ENCODE assay signal across 18 cellular contexts in genomic region chr12:30839643-30840190, GRCh38.
DNase-seq lines count a peak whose midpoint lies in the region; ATAC-seq and TF ChIP-seq lines count a peak whose summit lies in the region.
"Had no signal": no experiment of that assay in that cellular context is flagged by ENCODE, and none has a peak within 500 bp of the region (broad histone marks: within the 10 kb centered on the region; RNA-seq: fewer than 3 reads in every experiment).

No MANE protein-coding gene starts in this region.

- H3K4me3 Mint-ChIP-seq in GM23338 (no peak overlapping the region; the same call in 2 of the 3 replicates), memory B cell (no peak overlapping the region)
- H3K4me3 Mint-ChIP-seq: CD14-positive monocyte; T-helper 1 cell treated with Interleukin-12 subunit alpha and Interleukin-12 subunit beta and Interleukin-4 antibody, amounts not matched to agents 30 μg/mL and 1 μg/mL, for 36 hours had no signal

- H3K4me1 Mint-ChIP-seq in GM23338 (peaks cover 17% of the 10 kb centered on the region), memory B cell (peaks cover 5% of the 10 kb centered on the region)
- H3K4me1 Mint-ChIP-seq: CD14-positive monocyte had no signal

- H3K9me2 ChIP-seq in GM23338 (ENCODE audit: insufficient read depth) = peaks cover 29% of the 10 kb centered on the region

- H3K27me3 ChIP-seq in A673 (replicated peaks; ENCODE audit: insufficient read depth, low read depth, low read length, poor library complexity) (no peaks in the 10 kb centered on the region), GM23338 (ENCODE audit: insufficient read depth) (no peaks in the 10 kb centered on the region), BE2C (no peaks in the 10 kb centered on the region; the same call in none of the 2 replicates)

- no peaks in the 10 kb centered on the region for H4K20me1 ChIP-seq in GM23338 (replicated peaks; ENCODE audit: insufficient read depth)

- H3K4me2 ChIP-seq in GM23338 = no peak overlapping the region

- H3K79me2 ChIP-seq in GM23338 (replicated peaks; ENCODE audit: insufficient read depth) = no peaks in the 10 kb centered on the region

- BruUV-seq in A673 (replicated peaks; lab: Mats Ljungman, UMichigan) = no TSS peak

- H2AFZ ChIP-seq in GM23338 = no peak overlapping the region

- H3K9me3 ChIP-seq in A673 (ENCODE audit: low read depth, low read length, poor library complexity, severe bottlenecking) (no peaks in the 10 kb centered on the region), BE2C (no peaks in the 10 kb centered on the region)

- CTCF ChIA-PET in A673 (lab: Charles Lee) = no interaction called here

- POLR2A ChIA-PET in A673 (lab: Charles Lee; ENCODE audit: low non-redundant PET) = no interaction called here

- 0 out of 2 replicates have a peak, but pooled peaks have one; percentile 21 for TF ChIP-seq CTCF in A673 (conservative IDR thresholded peaks at IDR 0.05; ENCODE audit: low read depth, low read length)
- peak; percentile 11 to 18; a peak in 2 of 4 replicates for TF ChIP-seq CTCF in GM23338 (conservative IDR thresholded peaks at IDR 0.05; ENCODE audit: low read depth in 2 of 2)
- no peak for TF ChIP-seq CTCF in BE2C (IDR thresholded peaks at IDR 0.05; ENCODE audit: low read depth, low read length)

- H3K4me1 ChIP-seq in A673 (ENCODE audit: insufficient read depth, low read length, poor library complexity, severe bottlenecking) (no peaks in the 10 kb centered on the region), GM23338 (ENCODE audit: insufficient read depth) (peaks cover 12% of the 10 kb centered on the region), BE2C (no peaks in the 10 kb centered on the region; the same call in 1 of the 2 replicates)

- H3K27me3 Mint-ChIP-seq in GM23338 (ENCODE audit: insufficient read depth, low read depth, poor library complexity) (peaks cover 5% of the 10 kb centered on the region), memory B cell (peaks cover 20% of the 10 kb centered on the region)

- no peak for DNase-seq in A673 (ENCODE audit: low spot score)
- no peak for DNase-seq in GM23338 (ENCODE audit: low spot score)
- peak; percentile 73 for DNase-seq in NCI-H69 (lab: John Stamatoyannopoulos, UW)
- no peak for DNase-seq in memory B cell (ENCODE audit: low spot score in 2 of 2)
- DNase-seq in SW 1271 (lab: John Stamatoyannopoulos, UW) = no peak
- DNase-seq in BE2C = no peak
- DNase-seq: AML-193, DND-41, NCI-H1105, NCI-H1694, NCI-H2081 treated with DMSO at 0.1 percent for 48 hours, NCI-H2227 treated with DMSO at 0.1 percent for 48 hours, NCI-H510A treated with DMSO at 0.1 percent for 48 hours, OCI-M1, SHP77 treated with DMSO at 0.1 percent for 48 hours had no signal

- no peak overlapping the region for H3K27ac Mint-ChIP-seq in GM23338
- no peak overlapping the region for H3K27ac Mint-ChIP-seq in memory B cell
- H3K27ac Mint-ChIP-seq: T-helper 1 cell treated with Interleukin-12 subunit alpha and Interleukin-12 subunit beta and Interleukin-4 antibody, amounts not matched to agents 30 μg/mL and 1 μg/mL, for 36 hours had no signal

- no peaks in the 10 kb centered on the region for H3F3A ChIP-seq in GM23338 (replicated peaks; ENCODE audit: low read depth)

- no peak overlapping the region for H3K27ac ChIP-seq in A673 (ENCODE audit: low read depth, low read length, poor library complexity, severe bottlenecking)
- H3K27ac ChIP-seq in GM23338 (ENCODE audit: low read depth) = no peak overlapping the region

- H3K36me3 Mint-ChIP-seq in GM23338 (ENCODE audit: low read depth) (peaks cover 3% of the 10 kb centered on the region; the same call in 2 of the 3 replicates), memory B cell (no peaks in the 10 kb centered on the region)
- H3K36me3 Mint-ChIP-seq: CD14-positive monocyte had no signal

- intact Hi-C loops in A673 (cut with micrococcal nuclease; ENCODE audit: unreplicated experiment) = loop anchor here (10.0 kb wide), 2 partner anchors 795 to 1535 kb away; no protein-coding TSS in a partner anchor

- ATAC-seq in GM23338 = peak; percentile 38
- peak; percentile 29 for ATAC-seq in memory B cell (ENCODE audit: low read depth)
- no peak for ATAC-seq in HG02970 (IDR thresholded peaks at IDR 0.05; ENCODE audit: low FRiP score, unreplicated experiment)

- H3K9me3 Mint-ChIP-seq in GM23338 (peaks cover 10% of the 10 kb centered on the region), memory B cell (no peaks in the 10 kb centered on the region)
- H3K9me3 Mint-ChIP-seq: CD14-positive monocyte; T-helper 1 cell treated with Interleukin-12 subunit alpha and Interleukin-12 subunit beta and Interleukin-4 antibody, amounts not matched to agents 30 μg/mL and 1 μg/mL, for 36 hours had no signal

- H3K36me3 ChIP-seq in A673 (ENCODE audit: insufficient read depth, low read length, poor library complexity, severe bottlenecking) (no peaks in the 10 kb centered on the region), GM23338 (ENCODE audit: insufficient read depth) (no peaks in the 10 kb centered on the region), BE2C (no peaks in the 10 kb centered on the region)

- H3K4me3 ChIP-seq in A673 (ENCODE audit: low read depth, low read length, poor library complexity, severe bottlenecking) (no peak overlapping the region), GM23338 (no peak overlapping the region), BE2C (ENCODE audit: low read depth, low read length) (no peak overlapping the region)

TF ChIP-seq in GM23338, 12 proteins besides CTCF, POLR2A, EP300 and RAD21:
- no peak for TF ChIP-seq EZH2 (IDR thresholded peaks at IDR 0.05; ENCODE audit: low read depth, unreplicated experiment)
- no peak for TF ChIP-seq POLR2AphosphoS5 (IDR thresholded peaks at IDR 0.05; ENCODE audit: low read depth)
- no peak for TF ChIP-seq ZNF331 (CRISPR knock-in tag; IDR thresholded peaks at IDR 0.05; ENCODE audit: low read depth)
- no peak for TF ChIP-seq CREB1 (CRISPR knock-in tag; IDR thresholded peaks at IDR 0.05; ENCODE audit: low read depth)
- TF ChIP-seq STAT1 (IDR thresholded peaks at IDR 0.05; ENCODE audit: unreplicated experiment) = no peak
- no peak for TF ChIP-seq ETS1 (IDR thresholded peaks at IDR 0.05)
- no peak for TF ChIP-seq REST (IDR thresholded peaks at IDR 0.05; ENCODE audit: unreplicated experiment)
- no peak for TF ChIP-seq ZNF114 (CRISPR knock-in tag; IDR thresholded peaks at IDR 0.05)
- no peak for TF ChIP-seq EZH2phosphoT487 (IDR thresholded peaks at IDR 0.05; ENCODE audit: unreplicated experiment)
